In genomic region chrX:71365356-71365875, GRCh38 we compare ENCODE assay signal across 8 cellular contexts. TPM values are rescaled to one million over a fixed set of nuclear protein-coding genes. Genes with fewer than 3 reads are reported as not detected.
DNase-seq lines count a peak whose midpoint lies in the region; ATAC-seq and TF ChIP-seq lines count a peak whose summit lies in the region.

No MANE protein-coding gene starts in this region.

- peak overlapping the region; percentile 97 for H3K9ac ChIP-seq in OCI-LY1 (ENCODE audit: low read length)

- H3K27ac ChIP-seq in OCI-LY1 (ENCODE audit: low read depth, low read length, poor library complexity, severe bottlenecking): peak overlapping the region; percentile 81

- no peaks in the 10 kb centered on the region for H3F3A ChIP-seq in OCI-LY1 (ENCODE audit: insufficient read depth, low read length)

- H3K79me2 ChIP-seq in OCI-LY1 (ENCODE audit: insufficient read depth, low read length): peaks cover 16% of the 10 kb centered on the region

- peaks cover 19% of the 10 kb centered on the region for H3K4me1 ChIP-seq in OCI-LY1 (ENCODE audit: insufficient read depth, low read length, severe bottlenecking)

- peaks cover 4% of the 10 kb centered on the region for H3K9me3 Mint-ChIP-seq in progenitor cell of endocrine pancreas (ENCODE audit: low read depth)

- H3K4me3 ChIP-seq in OCI-LY1 (ENCODE audit: low read depth, low read length, poor library complexity, severe bottlenecking) (peak overlapping the region; percentile 97), epithelial cell of esophagus (ENCODE audit: low read length) (peak overlapping the region; percentile 69)

- H3K27ac Mint-ChIP-seq in progenitor cell of endocrine pancreas: peak overlapping the region; percentile 98

- TF ChIP-seq CTCF in OCI-LY1 (IDR thresholded peaks at IDR 0.05; ENCODE audit: low read length) (no peak), epithelial cell of esophagus (IDR thresholded peaks at IDR 0.05; ENCODE audit: insufficient read depth, low read depth, low read length, missing control alignments) (no peak), progenitor cell of endocrine pancreas (IDR thresholded peaks at IDR 0.05; ENCODE audit: unreplicated experiment) (no peak)

- ATAC-seq in GM21367 (IDR thresholded peaks at IDR 0.05; ENCODE audit: unreplicated experiment) (peak; percentile 2), HG02981 (IDR thresholded peaks at IDR 0.05; ENCODE audit: unreplicated experiment) (no peak)

- peaks cover 11% of the 10 kb centered on the region; the same call in 1 of the 2 replicates for H3K36me3 ChIP-seq in OCI-LY1 (ENCODE audit: insufficient read depth, low read length)

- TF ChIP-seq POLR2A in erythroblast (IDR thresholded peaks at IDR 0.05; ENCODE audit: low read length): no peak

- H3K27me3 ChIP-seq in OCI-LY1 (ENCODE audit: insufficient read depth, low read length): no peaks in the 10 kb centered on the region

- H2AFZ ChIP-seq in OCI-LY1 (ENCODE audit: low read length): no peak overlapping the region

- no peaks in the 10 kb centered on the region for H3K9me3 ChIP-seq in OCI-LY1 (ENCODE audit: low read length)

- H3K27me3 Mint-ChIP-seq in progenitor cell of endocrine pancreas: no peaks in the 10 kb centered on the region

- no peaks in the 10 kb centered on the region for H3K36me3 Mint-ChIP-seq in progenitor cell of endocrine pancreas (ENCODE audit: insufficient read depth)

- H4K20me1 ChIP-seq in OCI-LY1 (ENCODE audit: insufficient read depth, low read length): no peaks in the 10 kb centered on the region

- peaks cover 6% of the 10 kb centered on the region for H3K4me1 Mint-ChIP-seq in progenitor cell of endocrine pancreas (ENCODE audit: low read depth)

- H3K9me2 ChIP-seq in OCI-LY1 (ENCODE audit: low read depth, low read length): no peaks in the 10 kb centered on the region

- H3K4me2 ChIP-seq in OCI-LY1 (ENCODE audit: low read length): peak overlapping the region; percentile 84

- DNase-seq in epithelial cell of esophagus (ENCODE audit: low read depth) (no peak), progenitor cell of endocrine pancreas (ENCODE audit: low spot score, unreplicated experiment) (no peak), NCI-H1436 treated with DMSO at 0.1 percent for 48 hours (lab: John Stamatoyannopoulos, UW) (no peak), NCI-H146 (lab: John Stamatoyannopoulos, UW) (no peak), erythroblast (lab: John Stamatoyannopoulos, UW) (no peak)

- peak overlapping the region; percentile 97 for H3K4me3 Mint-ChIP-seq in progenitor cell of endocrine pancreas (ENCODE audit: low read depth)

RNA-seq across cellular contexts. Expression of gene TAF1, which starts 0.7 kb away (rescaled TPM):
- total RNA-seq in progenitor cell of endocrine pancreas: 34.6 and 38.6 TPM in 2 replicates
